In genomic region chr4:186722856-186723206, GRCh38 we compare ENCODE assay signal across 10 cellular contexts. TPM values are rescaled to one million over a fixed set of nuclear protein-coding genes. Genes with fewer than 3 reads are reported as not detected.
DNase-seq lines count a peak whose midpoint lies in the region; ATAC-seq and TF ChIP-seq lines count a peak whose summit lies in the region.
"Had no signal": no experiment of that assay in that cellular context is flagged by ENCODE, and none has a peak within 500 bp of the region (broad histone marks: within the 10 kb centered on the region; RNA-seq: fewer than 3 reads in every experiment).

No MANE protein-coding gene starts in this region.

- H3K4me1 Mint-ChIP-seq in mesothelial cell of epicardium, result peaks cover 27% of the 10 kb centered on the region

- 1% methylated on average over 7 of the region's 7 CpGs for WGBS in aorta, 2 donors

- H3K9me3 Mint-ChIP-seq in mesothelial cell of epicardium, result no peaks in the 10 kb centered on the region

- no peaks in the 10 kb centered on the region for H3K79me2 ChIP-seq in OCI-LY7 (ENCODE audit: insufficient read depth, low read depth, low read length)

- peak overlapping the region; percentile 95 for H3K27ac Mint-ChIP-seq in mesothelial cell of epicardium

- DNase-seq in right atrium auricular region (ENCODE audit: low spot score), result no peak
- DNase-seq in Right ventricle myocardium inferior (ENCODE audit: missing footprints), result no peak
- DNase-seq in choroid plexus epithelial cell (ENCODE audit: low read depth), result peak; percentile 56
- DNase-seq in mesothelial cell of epicardium (ENCODE audit: low spot score in 2 of 2, unreplicated experiment in 2 of 2), result no peak
- DNase-seq in aorta, result no peak
- DNase-seq in NCI-H748 (lab: John Stamatoyannopoulos, UW; ENCODE audit: unreplicated experiment), result no peak
- DNase-seq in OCI-LY7 (ENCODE audit: low spot score), result no peak
- DNase-seq: activated CD8-positive, alpha-beta memory T cell treated with anti-CD3 and anti-CD28 coated beads, Interleukin-2, amount 50 U/mL, for 48 hours; stimulated activated CD4-positive, alpha-beta T cell treated with anti-CD3 and anti-CD28 coated beads, Interleukin-4, amount 100 ng/mL, for 1 hour had no signal

- ATAC-seq in Right ventricle myocardium inferior, result no peak
- no peak for ATAC-seq in aorta (ENCODE audit: low FRiP score)
- no peak for ATAC-seq in GM18867 (IDR thresholded peaks at IDR 0.05; ENCODE audit: unreplicated experiment)

- H3K36me3 Mint-ChIP-seq in mesothelial cell of epicardium, result no peaks in the 10 kb centered on the region

- H3K9me3 ChIP-seq in right atrium auricular region (peaks cover 0 to 16% of the 10 kb centered on the region in 2 donors), aorta (ENCODE audit: control insufficient read depth, low read length) (no peaks in the 10 kb centered on the region), OCI-LY7 (ENCODE audit: low read length) (peaks cover 10% of the 10 kb centered on the region)

- no peak for TF ChIP-seq CTCF in right atrium auricular region (IDR thresholded peaks at IDR 0.05)
- TF ChIP-seq CTCF in choroid plexus epithelial cell (conservative IDR thresholded peaks at IDR 0.05; ENCODE audit: low read depth, low read length), result no peak
- no peak for TF ChIP-seq CTCF in mesothelial cell of epicardium (IDR thresholded peaks at IDR 0.05; ENCODE audit: unreplicated experiment)
- TF ChIP-seq CTCF in OCI-LY7 (conservative IDR thresholded peaks at IDR 0.05; ENCODE audit: low read length), result no peak

- H3K4me1 ChIP-seq in right atrium auricular region (peaks cover 0 to 18% of the 10 kb centered on the region in 2 donors), aorta (ENCODE audit: control insufficient read depth in 1 of 2, insufficient read depth in 2 of 2, low read length in 2 of 2) (no peaks in the 10 kb centered on the region), OCI-LY7 (ENCODE audit: insufficient read depth, low read length, poor library complexity, severe bottlenecking) (no peaks in the 10 kb centered on the region)

- no peak overlapping the region for H3K4me2 ChIP-seq in OCI-LY7 (ENCODE audit: low read length)

- intact Hi-C loops in Right ventricle myocardium inferior (cut with DNase I) (no loop called here), aorta (cut with DNase I) (loop anchor here (5.0 to 10.0 kb wide), 7 partner anchors 36 to 1312 kb away; no protein-coding TSS in a partner anchor), OCI-LY7 (cut with micrococcal nuclease; ENCODE audit: unreplicated experiment) (no loop called here)

- CTCF ChIA-PET in OCI-LY7 (lab: Charles Lee; ENCODE audit: unreplicated experiment), result no interaction called here

- H3K27ac ChIP-seq in right atrium auricular region, result peak overlapping the region; percentile 92 to 97
- no peak overlapping the region for H3K27ac ChIP-seq in aorta (ENCODE audit: low read depth in 1 of 2, low read length in 2 of 2)
- H3K27ac ChIP-seq in OCI-LY7 (ENCODE audit: low read depth, low read length, poor library complexity, severe bottlenecking), result no peak overlapping the region

- no peaks in the 10 kb centered on the region for H3K36me3 ChIP-seq in right atrium auricular region
- no peaks in the 10 kb centered on the region for H3K36me3 ChIP-seq in aorta (ENCODE audit: control insufficient read depth in 1 of 2, insufficient read depth in 2 of 2, low read length in 1 of 2)
- no peaks in the 10 kb centered on the region for H3K36me3 ChIP-seq in OCI-LY7 (ENCODE audit: insufficient read depth, low read length)

- peak overlapping the region; percentile 89 for H3K4me3 Mint-ChIP-seq in mesothelial cell of epicardium

- H4K20me1 ChIP-seq in OCI-LY7 (ENCODE audit: insufficient read depth, low read length), result no peaks in the 10 kb centered on the region

- H3K27me3 ChIP-seq in right atrium auricular region (no peaks in the 10 kb centered on the region), aorta (ENCODE audit: control insufficient read depth in 1 of 2, insufficient read depth in 2 of 2, low read length in 1 of 2) (no peaks in the 10 kb centered on the region)

- H3K4me3 ChIP-seq in right atrium auricular region (peak overlapping the region; percentile 76 to 77), choroid plexus epithelial cell (ENCODE audit: low read depth, low read length) (peak overlapping the region; percentile 65), aorta (ENCODE audit: low read length in 2 of 2) (peak overlapping the region; percentile 38 to 90), OCI-LY7 (ENCODE audit: low read depth, low read length, poor library complexity, severe bottlenecking) (no peak overlapping the region)

- no peak overlapping the region for H2AFZ ChIP-seq in OCI-LY7 (ENCODE audit: low read length)

- no peaks in the 10 kb centered on the region for H3K27me3 Mint-ChIP-seq in mesothelial cell of epicardium (ENCODE audit: low read depth)

- H3K9me2 ChIP-seq in OCI-LY7 (ENCODE audit: insufficient read depth, low read length), result no peaks in the 10 kb centered on the region

- BruUV-seq in OCI-LY7 (replicated peaks; lab: Mats Ljungman, UMichigan), result no TSS peak

- POLR2A ChIA-PET in OCI-LY7 (lab: Charles Lee), result no interaction called here

RNA-seq across cellular contexts. Expression of gene FAT1, which starts 0.8 kb away (rescaled TPM):
- total RNA-seq in right atrium auricular region, result 10 to 100 TPM; 70.3 to 89.5 TPM
- 55.2 TPM for total RNA-seq in Right ventricle myocardium inferior
- total RNA-seq in mesothelial cell of epicardium, result 211 to 224 TPM (median 224 TPM) in 3 replicates
- total RNA-seq in aorta, result 100 to 1,000 TPM in 1 of 2 donors, 10 to 100 TPM in 1; 95.3 to 106 TPM
- polyA plus RNA-seq in aorta, result 10 to 100 TPM; 23.5 to 41.2 TPM
- total RNA-seq in OCI-LY7 (2014; rRNA removed; shearing (Covaris generic)), result under 0.01 TPM in 2 replicates
- total RNA-seq in OCI-LY7 (2022), result 0.06 and 0.08 TPM in 2 replicates

Comparison
In these comparisons a context has a peak if more than half of its experiments do, and no peak if none do; other contexts are left out.
1. H3K27ac ChIP-seq: peak in right atrium auricular region (2 of 2); none in aorta (0 of 2) and OCI-LY7 (single experiment).
2. RNA of gene FAT1, which starts 0.8 kb away (total RNA-seq): 211 to 224 TPM in mesothelial cell of epicardium, 95.3 to 106 TPM in aorta, 70.3 to 89.5 TPM in right atrium auricular region and 55.2 TPM in Right ventricle myocardium inferior (single experiment); under 0.01 to 0.08 TPM in OCI-LY7; every median in the first group is over 10 times any median in the second.
3. intact Hi-C loops: an anchor here in aorta (5.0 to 10.0 kb wide); none called in Right ventricle myocardium inferior and OCI-LY7.